Comparison of ENCODE assay signal across 34 cellular contexts in the genomic region with DNA sequence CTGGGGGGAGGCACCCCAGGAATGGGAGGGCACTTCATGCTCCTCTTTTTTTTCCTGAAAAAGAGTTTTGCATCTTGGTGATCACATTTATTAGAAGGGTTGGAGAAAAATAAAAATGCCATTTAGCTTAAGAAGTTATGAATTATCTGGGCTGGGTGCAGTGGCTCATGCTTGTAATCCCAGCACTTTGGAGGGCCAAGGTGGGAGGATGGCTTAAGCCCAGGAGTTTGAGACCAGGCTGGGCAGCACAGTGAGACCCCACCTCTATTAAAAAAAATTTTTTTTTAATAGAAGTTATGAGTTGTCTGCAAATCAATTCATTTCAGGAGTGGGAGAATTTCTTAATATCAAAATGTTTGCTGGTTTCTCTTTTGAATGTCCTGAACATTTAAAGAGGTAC.
A peak's percentile ranks its signal among the peaks of the same experiment; 100 is the strongest.
DNase-seq lines count a peak whose midpoint lies in the region; ATAC-seq, FAIRE-seq and TF ChIP-seq lines count a peak whose summit lies in the region.
"Had no signal": no experiment of that assay in that cellular context is flagged by ENCODE, and none has a peak within 500 bp of the region (broad histone marks: within the 10 kb centered on the region; RNA-seq: fewer than 3 reads in every experiment).

No MANE protein-coding gene starts in this region.

- peaks cover 26% of the 10 kb centered on the region for H3K36me3 Mint-ChIP-seq in CD4-positive, CD25-positive, alpha-beta regulatory T cell
- H3K36me3 Mint-ChIP-seq in WTC11: no peaks in the 10 kb centered on the region
- H3K36me3 Mint-ChIP-seq: CD14-positive monocyte had no signal

- no peak for DNase-seq in CD4-positive, CD25-positive, alpha-beta regulatory T cell
- DNase-seq in WTC11 (ENCODE audit: low spot score) (no peak), GM12891 (ENCODE audit: insufficient read length, low spot score) (no peak), NCI-H345 (lab: John Stamatoyannopoulos, UW) (no peak), NCI-H146 (lab: John Stamatoyannopoulos, UW) (no peak)
- DNase-seq: 8988T; ACHN; AML-193; BE2C; C1 segment of cervical spinal cord; Caco-2; Calu3; CD4-positive, alpha-beta memory T cell; CD4-positive, alpha-beta T cell; CD8-positive, alpha-beta memory T cell; CD8-positive, alpha-beta T cell; COR-L47; DMS 273 treated with DMSO at 0.1 percent for 48 hours; DMS153; DMS53; DMS79; DMS79 treated with DMSO at 0.1 percent for 48 hours; DND-41; EL had no signal

- H3K27ac Mint-ChIP-seq in CD4-positive, CD25-positive, alpha-beta regulatory T cell: peak overlapping the region; percentile 17 to 67 (median 43)
- H3K27ac Mint-ChIP-seq in WTC11: no peak overlapping the region
- H3K27ac Mint-ChIP-seq: B cell; CD14-positive monocyte; CD8-positive, alpha-beta T cell had no signal

- H3K4me1 ChIP-seq in CD4-positive, CD25-positive, alpha-beta regulatory T cell (ENCODE audit: control insufficient read depth, insufficient read depth, low read length, poor library complexity, severe bottlenecking): no peaks in the 10 kb centered on the region
- H3K4me1 ChIP-seq in HEK293 (ENCODE audit: control insufficient read depth, insufficient read depth, low read length): peaks cover 15% of the 10 kb centered on the region; the same call in 1 of the 2 replicates
- H3K4me1 ChIP-seq: A549; BE2C; BLaER1; BLaER1 treated with 17β-estradiol and CSF1 and Interleukin-3, amounts not matched to agents 10 nM and 100 nM; Caco-2 had no signal

- no peaks in the 10 kb centered on the region for H3K9me3 Mint-ChIP-seq in CD4-positive, CD25-positive, alpha-beta regulatory T cell
- H3K9me3 Mint-ChIP-seq in WTC11: no peaks in the 10 kb centered on the region
- H3K9me3 Mint-ChIP-seq: CD14-positive monocyte; CD4-positive, alpha-beta T cell; CD8-positive, alpha-beta memory T cell; CD8-positive, alpha-beta T cell had no signal

- no peak overlapping the region for H3K4me3 Mint-ChIP-seq in CD4-positive, CD25-positive, alpha-beta regulatory T cell
- no peak overlapping the region for H3K4me3 Mint-ChIP-seq in WTC11
- H3K4me3 Mint-ChIP-seq: B cell; CD14-positive monocyte; CD4-positive, alpha-beta memory T cell; CD4-positive, alpha-beta T cell; CD8-positive, alpha-beta memory T cell; CD8-positive, alpha-beta T cell had no signal

- no peak for FAIRE-seq in GM12891 (lab: Jason Lieb, UNC)
- FAIRE-seq: A204.1, A549, D721Med had no signal

- H3K4me3 ChIP-seq in CD4-positive, CD25-positive, alpha-beta regulatory T cell (ENCODE audit: low read depth, low read length): no peak overlapping the region
- no peak overlapping the region for H3K4me3 ChIP-seq in HEK293 (ENCODE audit: low read depth, low read length)
- H3K4me3 ChIP-seq: A549; BLaER1; BLaER1 treated with 17β-estradiol and CSF1 and Interleukin-3, amounts not matched to agents 10 nM and 100 nM had no signal

- no peak for ATAC-seq in CD4-positive, CD25-positive, alpha-beta regulatory T cell (ENCODE audit: low read depth in 2 of 2)
- ATAC-seq in WTC11: no peak
- ATAC-seq: A549; CD8-positive, alpha-beta T cell had no signal

- POLR2A ChIA-PET in HEK293 (lab: Yijun Ruan, JAX): no interaction called here
- POLR2A ChIA-PET in WTC11 (lab: Charles Lee): no interaction called here

- H3K27me3 ChIP-seq in CD4-positive, CD25-positive, alpha-beta regulatory T cell (ENCODE audit: control insufficient read depth, insufficient read depth, low read length): no peaks in the 10 kb centered on the region
- H3K27me3 ChIP-seq: BLaER1; BLaER1 treated with 17β-estradiol and CSF1 and Interleukin-3, amounts not matched to agents 10 nM and 100 nM had no signal

- CTCF ChIA-PET in HEK293 (lab: Yijun Ruan, JAX) (interaction anchor here (0.7 to 8.5 kb wide), 3 partner anchors 51 to 408 kb away, joined by 3 to 221 read pairs (median 3); no protein-coding TSS in a partner anchor), WTC11 (lab: Charles Lee) (no interaction called here)

- H3K36me3 ChIP-seq in CD4-positive, CD25-positive, alpha-beta regulatory T cell (ENCODE audit: control insufficient read depth, insufficient read depth, low read length): peaks cover 42% of the 10 kb centered on the region
- no peaks in the 10 kb centered on the region for H3K36me3 ChIP-seq in HEK293 (ENCODE audit: control insufficient read depth in 2 of 2, insufficient read depth in 1 of 2, low read length in 2 of 2)
- H3K36me3 ChIP-seq: BE2C; BLaER1; BLaER1 treated with 17β-estradiol and CSF1 and Interleukin-3, amounts not matched to agents 10 nM and 100 nM had no signal

- no peak for TF ChIP-seq POLR2A in GM12891 (IDR thresholded peaks at IDR 0.05; ENCODE audit: low read depth, low read length)

- no peak overlapping the region for H3K27ac ChIP-seq in CD4-positive, CD25-positive, alpha-beta regulatory T cell (ENCODE audit: insufficient read depth, low read length, poor library complexity, severe bottlenecking)
- no peak overlapping the region for H3K27ac ChIP-seq in HEK293 (ENCODE audit: extremely low read depth, low read depth, low read length)
- H3K27ac ChIP-seq: 22Rv1; A549; BLaER1; BLaER1 treated with 17β-estradiol and CSF1 and Interleukin-3, amounts not matched to agents 10 nM and 100 nM; C4-2B had no signal

- no peaks in the 10 kb centered on the region for H3K27me3 Mint-ChIP-seq in CD4-positive, CD25-positive, alpha-beta regulatory T cell
- peaks cover 10% of the 10 kb centered on the region for H3K27me3 Mint-ChIP-seq in WTC11 (ENCODE audit: low read depth)
- H3K27me3 Mint-ChIP-seq: B cell; CD4-positive, alpha-beta memory T cell; CD4-positive, alpha-beta T cell; CD8-positive, alpha-beta memory T cell had no signal

- peaks cover 8 to 48% (median 42%) of the 10 kb centered on the region in 4 donors for H3K4me1 Mint-ChIP-seq in CD4-positive, CD25-positive, alpha-beta regulatory T cell
- H3K4me1 Mint-ChIP-seq in WTC11: no peaks in the 10 kb centered on the region
- H3K4me1 Mint-ChIP-seq: B cell, CD14-positive monocyte had no signal

- no peaks in the 10 kb centered on the region for H3K9me3 ChIP-seq in CD4-positive, CD25-positive, alpha-beta regulatory T cell (ENCODE audit: control insufficient read depth in 2 of 2, low read length in 2 of 2)
- H3K9me3 ChIP-seq in HEK293 (ENCODE audit: control insufficient read depth, insufficient read depth, low read depth, low read length): no peaks in the 10 kb centered on the region
- H3K9me3 ChIP-seq: A549; BE2C; BLaER1; BLaER1 treated with 17β-estradiol and CSF1 and Interleukin-3, amounts not matched to agents 10 nM and 100 nM; Caco-2 had no signal

- no peak for TF ChIP-seq CTCF in HEK293 (tag by site-specific recombination; IDR thresholded peaks at IDR 0.05)
- no peak for TF ChIP-seq CTCF in WTC11 (IDR thresholded peaks at IDR 0.05)

TF ChIP-seq in HEK293, 187 proteins besides CTCF, POLR2A, EP300 and RAD21:
- TF ChIP-seq ZNF18 (tag by site-specific recombination; IDR thresholded peaks at IDR 0.05): no peak
- no peak for TF ChIP-seq SCRT1 (tag by site-specific recombination; IDR thresholded peaks at IDR 0.05; ENCODE audit: borderline replicate concordance)
- peak; percentile 93 for TF ChIP-seq ZNF121 (tag by site-specific recombination; IDR thresholded peaks at IDR 0.05)

TF ChIP-seq in WTC11, 78 proteins besides CTCF, POLR2A, EP300 and RAD21:
- no peak for TF ChIP-seq NFYB (CRISPR knock-in tag; conservative IDR thresholded peaks at IDR 0.05; ENCODE audit: low read depth)
- peak; percentile 13; the same call in 1 of the 2 replicates for TF ChIP-seq ZNF121 (CRISPR knock-in tag; IDR thresholded peaks at IDR 0.05)

TF ChIP-seq in GM12891, 5 proteins besides CTCF, POLR2A, EP300 and RAD21:
- no peak for TF ChIP-seq PAX5 (IDR thresholded peaks at IDR 0.05; ENCODE audit: insufficient read depth, low read length, severe bottlenecking)
- no peak for TF ChIP-seq POLR2AphosphoS5 (IDR thresholded peaks at IDR 0.05; ENCODE audit: low read depth, low read length)
- no peak for TF ChIP-seq POU2F2 (IDR thresholded peaks at IDR 0.05; ENCODE audit: low read depth, low read length)
- TF ChIP-seq TAF1 (IDR thresholded peaks at IDR 0.05; ENCODE audit: low read depth, low read length): no peak
- no peak for TF ChIP-seq SPI1 (IDR thresholded peaks at IDR 0.05; ENCODE audit: low read depth, low read length)
